In the genomic region with DNA sequence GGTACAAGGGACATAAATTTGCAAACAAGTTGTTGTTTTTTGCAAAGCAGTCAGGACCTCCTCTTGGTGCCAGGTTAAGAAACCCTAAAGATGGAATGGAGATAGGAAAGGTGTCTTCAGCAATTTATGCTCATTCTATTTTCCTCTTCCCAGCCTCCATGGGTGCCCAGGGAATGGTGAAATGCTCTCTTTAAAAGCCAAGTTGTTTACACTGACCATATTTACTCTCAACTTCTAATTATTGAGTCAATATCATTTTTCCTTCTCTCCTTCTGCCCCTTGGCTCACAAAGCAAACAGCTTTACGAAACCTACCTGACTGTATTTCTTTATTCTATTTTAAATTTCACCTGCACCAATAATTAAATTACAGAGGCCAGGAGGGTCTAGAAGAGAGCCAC, we compare ENCODE assay signal across 12 cellular contexts.
DNase-seq lines count a peak whose midpoint lies in the region; TF ChIP-seq lines count a peak whose summit lies in the region.
"Had no signal": no experiment of that assay in that cellular context is flagged by ENCODE, and none has a peak within 500 bp of the region (broad histone marks: within the 10 kb centered on the region; RNA-seq: fewer than 3 reads in every experiment).

No MANE protein-coding gene starts in this region.

- BruUV-seq in PC-9 (replicated peaks; lab: Mats Ljungman, UMichigan) = no TSS peak

- H3F3A ChIP-seq in PC-9 (ENCODE audit: insufficient read depth, low read depth) = peaks cover 55% of the 10 kb centered on the region

- H3K4me1 ChIP-seq in PC-9 (replicated peaks; ENCODE audit: insufficient read depth) (peaks cover 64% of the 10 kb centered on the region), prostate gland (replicated peaks) (peaks cover 23% of the 10 kb centered on the region)
- H3K4me1 ChIP-seq: HAP-1 had no signal

- H3K4me3 ChIP-seq in PC-9 (peak overlapping the region; percentile 20; the same call in 1 of the 2 replicates), prostate gland (no peak overlapping the region)
- H3K4me3 ChIP-seq: GM12878, HAP-1 had no signal

- H3K27me3 ChIP-seq in PC-9 (ENCODE audit: insufficient read depth, low read depth) (no peaks in the 10 kb centered on the region), prostate gland (replicated peaks; ENCODE audit: insufficient read depth) (no peaks in the 10 kb centered on the region)

- WGBS in prostate gland = 60% methylated on average over 1 of the region's 1 CpG

- H3K27ac ChIP-seq in C4-2B (peak overlapping the region; percentile 91; the same call in 1 of the 2 replicates), PC-9 (peak overlapping the region; percentile 56), prostate gland (peak overlapping the region; percentile 63 to 71)

- intact Hi-C loops in PC-9 (cut with micrococcal nuclease; ENCODE audit: unreplicated experiment) (loop anchor here (2.0 to 10.0 kb wide), 3 partner anchors 82 to 230 kb away; a partner anchor contains a TSS), prostate gland (cut with DNase I) (no loop called here), posterior vena cava (cut with DNase I) (no loop called here)

- no peak for TF ChIP-seq CTCF in C4-2B (conservative IDR thresholded peaks at IDR 0.05)
- TF ChIP-seq CTCF in PC-9 (conservative IDR thresholded peaks at IDR 0.05) = no peak
- no peak for TF ChIP-seq CTCF in prostate gland (IDR thresholded peaks at IDR 0.05)

- peaks cover 3% of the 10 kb centered on the region; the same call in 1 of the 2 replicates for H3K9me3 ChIP-seq in PC-9 (ENCODE audit: insufficient read depth, low read depth)
- no peaks in the 10 kb centered on the region for H3K9me3 ChIP-seq in prostate gland

- H3K36me3 ChIP-seq in PC-9 (ENCODE audit: low read depth) (no peaks in the 10 kb centered on the region), prostate gland (no peaks in the 10 kb centered on the region)
- H3K36me3 ChIP-seq: HAP-1 had no signal

- POLR2A ChIA-PET in PC-9 (lab: Charles Lee; ENCODE audit: unreplicated experiment) = interaction anchor here (0.6 kb wide), 1 partner anchor 194 kb away, joined by 3 read pairs; no protein-coding TSS in a partner anchor

- peak; percentile 40 for DNase-seq in NCI-H69 (lab: John Stamatoyannopoulos, UW)
- DNase-seq in PC-9 = peak in 1 of 2 experiments; percentile 52
- DNase-seq in prostate gland (ENCODE audit: low spot score) = no peak
- DNase-seq in GM19238 (ENCODE audit: insufficient read length, low spot score) = no peak
- no peak for DNase-seq in posterior vena cava (ENCODE audit: low spot score)
- DNase-seq in DMS114 treated with DMSO at 0.1 percent for 48 hours (lab: John Stamatoyannopoulos, UW; ENCODE audit: unreplicated experiment) = no peak
- DNase-seq: Caco-2; CD8-positive, alpha-beta memory T cell; DMS79 had no signal

- CTCF ChIA-PET in PC-9 (lab: Charles Lee) = no interaction called here

- H3K9me2 ChIP-seq in PC-9 (ENCODE audit: insufficient read depth) = no peaks in the 10 kb centered on the region

- TF ChIP-seq POLR2A in prostate gland (IDR thresholded peaks at IDR 0.05) = no peak

- no peak overlapping the region for H2AFZ ChIP-seq in PC-9

- H4K20me1 ChIP-seq in PC-9 (ENCODE audit: insufficient read depth) = no peaks in the 10 kb centered on the region

- H3K4me2 ChIP-seq in PC-9 = peak overlapping the region; percentile 67

- no peaks in the 10 kb centered on the region for H3K79me2 ChIP-seq in PC-9 (ENCODE audit: low read depth)
